ENCODE assay signal across 22 cellular contexts in genomic region chr11:117410861-117411725, GRCh38.
DNase-seq lines count a peak whose midpoint lies in the region; ATAC-seq, FAIRE-seq and TF ChIP-seq lines count a peak whose summit lies in the region.
"Had no signal": no experiment of that assay in that cellular context is flagged by ENCODE, and none has a peak within 500 bp of the region (broad histone marks: within the 10 kb centered on the region; RNA-seq: fewer than 3 reads in every experiment).

No MANE protein-coding gene starts in this region.

- TF ChIP-seq CTCF in H1 (IDR thresholded peaks at IDR 0.05; ENCODE audit: control extremely low read depth in 1 of 3, insufficient read depth in 1 of 3, low read depth in 1 of 3, low read length in 3 of 3) (no peak), upper lobe of right lung (IDR thresholded peaks at IDR 0.05) (no peak)

- no peaks in the 10 kb centered on the region for H3K27me3 Mint-ChIP-seq in activated CD4-positive, alpha-beta T cell treated with anti-CD3 and anti-CD28 coated beads, Interleukin-2, amount 10 ng/mL, durations not matched to agents 7 days and 5 days
- H3K27me3 Mint-ChIP-seq: activated CD4-positive, alpha-beta T cell treated with anti-CD3 and anti-CD28 coated beads for 36 hours; CD4-positive, alpha-beta memory T cell had no signal

- H2AFZ ChIP-seq in H1 (ENCODE audit: low read length) = no peak overlapping the region
- H2AFZ ChIP-seq: parathyroid adenoma had no signal

- H2BK20ac ChIP-seq in H1 (ENCODE audit: low read length) = no peak overlapping the region

- H2BK15ac ChIP-seq in H1 (ENCODE audit: low read length) = no peak overlapping the region

- H3K18ac ChIP-seq in H1 (ENCODE audit: extremely low read depth, low read length) = no peak overlapping the region

- H3K4me2 ChIP-seq in H1 (ENCODE audit: insufficient read depth in 1 of 2, low read depth in 2 of 2, low read length in 2 of 2) = no peak overlapping the region
- H3K4me2 ChIP-seq: smooth muscle cell had no signal

- no peaks in the 10 kb centered on the region for H3K23me2 ChIP-seq in H1 (ENCODE audit: low read depth, low read length)

- POLR2A ChIA-PET in activated CD4-positive, alpha-beta T cell treated with anti-CD3 and anti-CD28 coated beads, Interleukin-2, amount 10 ng/mL, durations not matched to agents 7 days and 5 days (lab: Charles Lee) = no interaction called here
- POLR2A ChIA-PET in H1 (lab: Charles Lee; ENCODE audit: partially characterized antibody) = interaction anchor here (0.9 kb wide), 1 partner anchor 9 kb away, joined by 4 read pairs; no protein-coding TSS in a partner anchor

- DNase-seq in activated CD4-positive, alpha-beta T cell treated with anti-CD3 and anti-CD28 coated beads, Interleukin-2, amount 10 ng/mL, durations not matched to agents 7 days and 5 days = no peak
- DNase-seq in activated CD4-positive, alpha-beta T cell treated with anti-CD3 and anti-CD28 coated beads for 1 hour = no peak
- DNase-seq in NCI-H2227 (lab: John Stamatoyannopoulos, UW; ENCODE audit: unreplicated experiment) = peak; percentile 82
- DNase-seq in H1 (ENCODE audit: low read depth in 1 of 2, low spot score in 2 of 2) = no peak
- DNase-seq in upper lobe of right lung = peak; percentile 50
- DNase-seq in central memory CD4-positive, alpha-beta T cell = no peak
- no peak for DNase-seq in T-helper 2 cell
- DNase-seq: activated CD4-positive, alpha-beta T cell treated with anti-CD3 and anti-CD28 coated beads for 36 hours; activated naive CD4-positive, alpha-beta T cell treated with anti-CD3 and anti-CD28 coated beads, Interleukin-2, amount 50 U/mL, for 16 hours; brain microvascular endothelial cell; CD4-positive, alpha-beta memory T cell; KBM-7; left colon; NCI-H1436; stimulated activated naive CD4-positive, alpha-beta T cell; upper lobe of left lung had no signal

- H3K56ac ChIP-seq in H1 (replicated peaks; ENCODE audit: insufficient read length, low read depth, low read length) = no peak overlapping the region

- H3K36me3 ChIP-seq in H1 (ENCODE audit: control insufficient read depth in 2 of 4, insufficient read depth in 4 of 4, low read length in 3 of 4) = peaks cover 0 to 3% (median 0%) of the 10 kb centered on the region in 4 experiments; a peak in 4 of 8 replicates
- peaks cover 30% of the 10 kb centered on the region for H3K36me3 ChIP-seq in upper lobe of right lung

- H3K4ac ChIP-seq in H1 (replicated peaks; ENCODE audit: insufficient read length, low read depth, low read length) = no peak overlapping the region

- no peak overlapping the region for H3K14ac ChIP-seq in H1 (ENCODE audit: insufficient read length)

- H3K23ac ChIP-seq in H1 (ENCODE audit: insufficient read length) = no peak overlapping the region

- H3K27me3 ChIP-seq in H1 (replicated peaks in 1 of 4; ENCODE audit: control insufficient read depth in 3 of 4, extremely low read depth in 1 of 4, insufficient read depth in 3 of 4, low read length in 3 of 4) (no peaks in the 10 kb centered on the region), upper lobe of right lung (no peaks in the 10 kb centered on the region)
- H3K27me3 ChIP-seq: brain microvascular endothelial cell, upper lobe of left lung had no signal

- no peak overlapping the region for H3K4me3 ChIP-seq in H1 (ENCODE audit: extremely low read depth in 1 of 4, insufficient read depth in 2 of 4, low read depth in 3 of 4, low read length in 4 of 4)
- no peak overlapping the region for H3K4me3 ChIP-seq in upper lobe of right lung
- H3K4me3 ChIP-seq: smooth muscle cell, upper lobe of left lung had no signal

- H3K27ac Mint-ChIP-seq in activated CD4-positive, alpha-beta T cell treated with anti-CD3 and anti-CD28 coated beads, Interleukin-2, amount 10 ng/mL, durations not matched to agents 7 days and 5 days = peak overlapping the region; percentile 54
- H3K27ac Mint-ChIP-seq: activated CD4-positive, alpha-beta T cell treated with anti-CD3 and anti-CD28 coated beads for 36 hours; CD4-positive, alpha-beta memory T cell; T-helper 2 cell treated with Interferon-gamma antibody and Interleukin-4, amounts not matched to agents 5 μg/mL and 100 μg/mL, for 36 hours had no signal

- H3K79me1 ChIP-seq in H1 (ENCODE audit: low read depth, low read length) = no peaks in the 10 kb centered on the region

- no peaks in the 10 kb centered on the region for H3K4me1 Mint-ChIP-seq in activated CD4-positive, alpha-beta T cell treated with anti-CD3 and anti-CD28 coated beads, Interleukin-2, amount 10 ng/mL, durations not matched to agents 7 days and 5 days
- H3K4me1 Mint-ChIP-seq: activated CD4-positive, alpha-beta T cell treated with anti-CD3 and anti-CD28 coated beads for 36 hours; CD4-positive, alpha-beta memory T cell had no signal

- ATAC-seq in upper lobe of right lung (no peak), HG03521 (IDR thresholded peaks at IDR 0.05; ENCODE audit: unreplicated experiment) (no peak)
- ATAC-seq: activated CD4-positive, alpha-beta T cell treated with anti-CD3 and anti-CD28 coated beads for 36 hours; left colon; Right ventricle myocardium inferior had no signal

- no peak for TF ChIP-seq POLR2A in H1 (IDR thresholded peaks at IDR 0.05; ENCODE audit: control extremely low read depth in 1 of 2, low read depth in 2 of 2, low read length in 2 of 2)

- CTCF ChIA-PET in activated CD4-positive, alpha-beta T cell treated with anti-CD3 and anti-CD28 coated beads, Interleukin-2, amount 10 ng/mL, durations not matched to agents 7 days and 5 days (lab: Charles Lee) = interaction anchor here (1.6 kb wide), 1 partner anchor 15 kb away, joined by 6 read pairs; no protein-coding TSS in a partner anchor
- CTCF ChIA-PET in H1 (lab: Charles Lee; ENCODE audit: partially characterized antibody) = interaction anchor here (0.5 to 9.6 kb wide), 10 partner anchors 9 to 397 kb away, joined by 3 to 85 read pairs (median 4); no protein-coding TSS in a partner anchor

- intact Hi-C loops in upper lobe of right lung (cut with DNase I) = no loop called here

- no peak overlapping the region for H2BK120ac ChIP-seq in H1 (replicated peaks; ENCODE audit: low read depth, low read length)

- no peak for TF ChIP-seq EP300 in H1 (IDR thresholded peaks at IDR 0.05; ENCODE audit: borderline replicate concordance in 1 of 2, low read depth in 2 of 2, low read length in 2 of 2)

- no peak overlapping the region for H2AK5ac ChIP-seq in H1 (ENCODE audit: low read depth, low read length)

- no peak overlapping the region for H4K5ac ChIP-seq in H1 (ENCODE audit: insufficient read length, low read depth, low read length)

- H3K27ac ChIP-seq in H1 (ENCODE audit: low read depth, low read length) (no peak overlapping the region), upper lobe of right lung (no peak overlapping the region)
- H3K27ac ChIP-seq: brain microvascular endothelial cell, parathyroid adenoma, upper lobe of left lung had no signal

- 78% methylated on average over 13 of the region's 14 CpGs; no CpG with 5 or more reads in 1 of the 2 experiments for WGBS in H1 (ENCODE audit: extremely low coverage in 1 of 2, insufficient coverage in 1 of 2, insufficient read length in 1 of 2, insufficient replicate concordance in 2 of 2, low coverage in 1 of 2, low lambda C conversion rate in 2 of 2, missing lambda C conversion rate in 1 of 2), 2 experiments

- H3K9ac ChIP-seq in H1 (replicated peaks in 1 of 4; ENCODE audit: extremely low read depth in 1 of 4, low read depth in 3 of 4, low read length in 3 of 4) = no peak overlapping the region
- H3K9ac ChIP-seq: parathyroid adenoma had no signal

- H3K9me3 Mint-ChIP-seq in activated CD4-positive, alpha-beta T cell treated with anti-CD3 and anti-CD28 coated beads, Interleukin-2, amount 10 ng/mL, durations not matched to agents 7 days and 5 days = peaks cover 3% of the 10 kb centered on the region

- TF ChIP-seq RAD21 in H1 (IDR thresholded peaks at IDR 0.05 in 1 of 2, conservative IDR thresholded peaks at IDR 0.05 in 1 of 2; ENCODE audit: low read depth in 2 of 2, low read length in 2 of 2) = no peak

- no peak for FAIRE-seq in H1 (lab: Jason Lieb, UNC)
- FAIRE-seq: GM12892 had no signal

- H4K91ac ChIP-seq in H1 (replicated peaks; ENCODE audit: insufficient read length, low read length) = no peak overlapping the region

- H4K8ac ChIP-seq in H1 (ENCODE audit: extremely low read depth, insufficient read depth, low read length) = no peak overlapping the region

- H2BK12ac ChIP-seq in H1 (ENCODE audit: low read depth, low read length) = no peak overlapping the region

- peaks cover 23% of the 10 kb centered on the region for H3K36me3 Mint-ChIP-seq in activated CD4-positive, alpha-beta T cell treated with anti-CD3 and anti-CD28 coated beads, Interleukin-2, amount 10 ng/mL, durations not matched to agents 7 days and 5 days (ENCODE audit: low read depth)

- H4K20me1 ChIP-seq in H1 (replicated peaks in 1 of 2; ENCODE audit: control insufficient read depth in 1 of 2, insufficient read depth in 2 of 2, low read length in 2 of 2) = no peaks in the 10 kb centered on the region

- H3K4me3 Mint-ChIP-seq in activated CD4-positive, alpha-beta T cell treated with anti-CD3 and anti-CD28 coated beads, Interleukin-2, amount 10 ng/mL, durations not matched to agents 7 days and 5 days = no peak overlapping the region
- H3K4me3 Mint-ChIP-seq: activated CD4-positive, alpha-beta T cell treated with anti-CD3 and anti-CD28 coated beads for 36 hours; CD4-positive, alpha-beta memory T cell; T-helper 2 cell treated with Interferon-gamma antibody and Interleukin-4, amounts not matched to agents 5 μg/mL and 100 μg/mL, for 36 hours had no signal

- H3K79me2 ChIP-seq in H1 (ENCODE audit: control insufficient read depth in 1 of 2, insufficient read depth in 2 of 2, low read length in 2 of 2) = no peaks in the 10 kb centered on the region
- H3K79me2 ChIP-seq: parathyroid adenoma had no signal

- 0 out of 2 replicates have a peak overlapping the region, but pooled peaks have one; percentile 44 for H2BK5ac ChIP-seq in H1 (ENCODE audit: low read depth, low read length)

- H3K9me3 ChIP-seq in H1 (ENCODE audit: insufficient read depth in 2 of 2, low read depth in 1 of 2, low read length in 1 of 2) (peaks cover 0 to 5% of the 10 kb centered on the region in 2 experiments; a peak in 2 of 4 replicates), upper lobe of right lung (no peaks in the 10 kb centered on the region)

- H3K4me1 ChIP-seq in H1 (replicated peaks in 1 of 4; ENCODE audit: control insufficient read depth in 3 of 4, insufficient read depth in 4 of 4, low read length in 3 of 4) (peaks cover 0 to 4% (median 0%) of the 10 kb centered on the region in 4 experiments; a peak in 2 of 7 replicates), upper lobe of right lung (no peaks in the 10 kb centered on the region)
- H3K4me1 ChIP-seq: parathyroid adenoma, upper lobe of left lung had no signal

TF ChIP-seq in H1, 55 proteins besides CTCF, POLR2A, EP300 and RAD21 (continues in another document):
- TF ChIP-seq TAF1 (IDR thresholded peaks at IDR 0.05; ENCODE audit: low read depth, low read length) (no peak), TAF7 (optimal IDR thresholded peaks at IDR 0.05; ENCODE audit: borderline replicate concordance, low read depth, low read length) (no peak), SP2 (IDR thresholded peaks at IDR 0.05; ENCODE audit: low read length) (no peak), RBBP5 (IDR thresholded peaks at IDR 0.05; ENCODE audit: borderline replicate concordance, low read depth, low read length) (no peak), SAP30 (IDR thresholded peaks at IDR 0.05; ENCODE audit: insufficient read depth, insufficient replicate concordance, low read length) (no peak), PHF8 (conservative IDR thresholded peaks at IDR 0.05; ENCODE audit: low read depth, low read length) (no peak)

Comparison
In these comparisons a context has a peak if more than half of its experiments do, and no peak if none do; other contexts are left out.
1. DNase-seq: peak in NCI-H2227 (single experiment) and upper lobe of right lung (single experiment); none in activated CD4-positive, alpha-beta T cell treated with anti-CD3 and anti-CD28 coated beads, Interleukin-2, amount 10 ng/mL, durations not matched to agents 7 days and 5 days (single experiment), activated CD4-positive, alpha-beta T cell treated with anti-CD3 and anti-CD28 coated beads for 1 hour (single experiment), H1 (0 of 2), central memory CD4-positive, alpha-beta T cell (single experiment) and T-helper 2 cell (0 of 5).